8 cellular contexts compared by ENCODE assay signal in the genomic region with DNA sequence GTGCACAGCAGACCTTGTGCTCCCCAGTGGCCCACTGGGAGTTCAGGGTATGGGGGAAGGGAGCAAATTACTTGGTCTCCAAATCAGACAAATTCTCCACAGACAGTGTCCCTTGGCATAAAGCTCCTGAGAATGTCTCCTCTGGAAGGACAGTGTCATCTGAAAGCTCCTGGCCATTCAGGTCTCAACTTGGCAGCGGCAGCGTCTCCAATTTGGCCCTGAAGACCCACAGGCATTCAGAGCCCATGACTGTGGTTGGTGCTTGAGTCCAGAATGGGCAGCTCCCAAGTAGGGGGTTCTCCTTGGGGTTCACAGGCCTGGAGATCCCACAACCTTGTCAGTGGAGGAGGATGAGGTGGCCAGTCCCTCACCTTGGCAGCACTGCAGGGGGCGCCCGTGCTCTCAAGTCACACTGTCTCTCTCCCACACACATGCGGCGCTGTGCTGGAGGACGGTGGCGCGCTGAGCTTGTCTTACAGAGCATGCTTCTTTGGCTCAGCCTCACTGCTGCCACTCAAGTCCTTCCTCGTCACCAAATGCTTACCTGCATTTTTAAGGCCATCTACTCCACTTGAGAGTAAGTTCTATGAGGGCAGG.
DNase-seq lines count a peak whose midpoint lies in the region; ATAC-seq and TF ChIP-seq lines count a peak whose summit lies in the region.

No MANE protein-coding gene starts in this region.

- peaks cover 54% of the 10 kb centered on the region for H3K36me3 Mint-ChIP-seq in nephron progenitor cell (ENCODE audit: low read depth)

- no peaks in the 10 kb centered on the region for H3K27me3 Mint-ChIP-seq in nephron progenitor cell (ENCODE audit: low read depth, poor library complexity)

- ATAC-seq in HG03442 (IDR thresholded peaks at IDR 0.05; ENCODE audit: unreplicated experiment) (no peak), HG03354 (IDR thresholded peaks at IDR 0.05; ENCODE audit: poor library complexity, severe bottlenecking, unreplicated experiment) (no peak)

- no peak overlapping the region for H3K4me3 Mint-ChIP-seq in nephron progenitor cell

- TF ChIP-seq CTCF in nephron progenitor cell (IDR thresholded peaks at IDR 0.05) = peak; percentile 31

- peak overlapping the region; percentile 51 for H3K27ac ChIP-seq in cingulate gyrus (ENCODE audit: low read depth, low read length)

- DNase-seq in activated CD4-positive, CD25-positive, alpha-beta regulatory T cell (lab: John Stamatoyannopoulos, UW) = peak in 3 of 4 experiments; percentile 11 to 18 (median 14)
- no peak for DNase-seq in activated CD4-positive, CD25-positive, alpha-beta regulatory T cell treated with anti-CD3 and anti-CD28 coated beads, Interleukin-2, amount 50 U/mL, for 72 hours
- DNase-seq in SKM-1 treated with dmso at 0.1 percent for 144 hours (lab: John Stamatoyannopoulos, UW; ENCODE audit: unreplicated experiment) = peak; percentile 39
- DNase-seq in nephron progenitor cell = peak; percentile 59
- no peak for DNase-seq in LoVo (ENCODE audit: low spot score)

- no peak overlapping the region for H3K27ac Mint-ChIP-seq in nephron progenitor cell

- H3K4me1 Mint-ChIP-seq in nephron progenitor cell = no peaks in the 10 kb centered on the region

- no peaks in the 10 kb centered on the region for H3K9me3 Mint-ChIP-seq in nephron progenitor cell

Comparison
In these comparisons a context has a peak if more than half of its experiments do, and no peak if none do; other contexts are left out.
1. DNase-seq: peak in activated CD4-positive, CD25-positive, alpha-beta regulatory T cell (3 of 4), SKM-1 treated with dmso at 0.1 percent for 144 hours (single experiment) and nephron progenitor cell (single experiment); none in activated CD4-positive, CD25-positive, alpha-beta regulatory T cell treated with anti-CD3 and anti-CD28 coated beads, Interleukin-2, amount 50 U/mL, for 72 hours (single experiment) and LoVo (single experiment).